In the genomic region with DNA sequence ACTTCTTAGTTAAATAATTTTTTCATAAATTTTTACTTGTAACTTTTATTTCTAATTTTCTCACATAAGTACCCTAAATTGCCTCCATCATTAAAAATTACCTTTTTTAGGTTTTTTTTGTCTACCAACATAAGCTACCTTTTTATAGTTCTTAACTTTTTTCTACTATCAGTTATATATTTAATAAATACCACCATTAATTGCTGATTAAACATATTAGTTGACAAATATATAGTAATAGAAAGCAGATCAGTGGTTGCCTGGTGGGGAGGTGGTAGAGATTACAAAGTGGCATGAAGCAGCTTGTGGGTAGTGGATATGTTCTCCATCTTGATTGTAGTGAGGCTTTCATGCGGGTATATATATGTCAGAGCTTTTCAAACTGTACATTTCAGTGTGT, we compare ENCODE assay signal across 2 cellular contexts.
A peak's percentile ranks its signal among the peaks of the same experiment; 100 is the strongest.
TF ChIP-seq lines count a peak whose summit lies in the region.

No MANE protein-coding gene starts in this region.

TF ChIP-seq in HepG2, 621 proteins besides CTCF, POLR2A, EP300 and RAD21:
- TF ChIP-seq MAFK (conservative IDR thresholded peaks at IDR 0.05 in 1 of 2, IDR thresholded peaks at IDR 0.05 in 1 of 2; ENCODE audit: low read length in 2 of 2): peak in 1 of 2 experiments; percentile 32; a peak in 2 of 4 replicates
- no peak for TF ChIP-seq ZNF674 (CRISPR knock-in tag; IDR thresholded peaks at IDR 0.05; ENCODE audit: low read depth)
- TF ChIP-seq MAFF (IDR thresholded peaks at IDR 0.05; ENCODE audit: low read depth, low read length): peak; percentile 26; the same call in 1 of the 2 replicates

TF ChIP-seq in K562, 482 proteins besides CTCF, POLR2A, EP300 and RAD21:
- TF ChIP-seq ZNF133 (CRISPR knock-in tag; IDR thresholded peaks at IDR 0.05) (no peak), ZNF316 (IDR thresholded peaks at IDR 0.05) (peak; percentile 88), ZKSCAN8 (CRISPR knock-in tag; IDR thresholded peaks at IDR 0.05) (no peak), MAFG (tag; conservative IDR thresholded peaks at IDR 0.05) (peak; percentile 62), ZSCAN29 (IDR thresholded peaks at IDR 0.05) (no peak), MAFF (IDR thresholded peaks at IDR 0.05; ENCODE audit: low read length) (0 out of 2 replicates have a peak, but pooled peaks have one; percentile 26), C11orf30 (IDR thresholded peaks at IDR 0.05; ENCODE audit: low read depth) (peak; percentile 81), DACH1 (IDR thresholded peaks at IDR 0.05; ENCODE audit: partially characterized antibody) (peak; percentile 34)
